ENCODE assay signal across 8 cellular contexts in the genomic region with DNA sequence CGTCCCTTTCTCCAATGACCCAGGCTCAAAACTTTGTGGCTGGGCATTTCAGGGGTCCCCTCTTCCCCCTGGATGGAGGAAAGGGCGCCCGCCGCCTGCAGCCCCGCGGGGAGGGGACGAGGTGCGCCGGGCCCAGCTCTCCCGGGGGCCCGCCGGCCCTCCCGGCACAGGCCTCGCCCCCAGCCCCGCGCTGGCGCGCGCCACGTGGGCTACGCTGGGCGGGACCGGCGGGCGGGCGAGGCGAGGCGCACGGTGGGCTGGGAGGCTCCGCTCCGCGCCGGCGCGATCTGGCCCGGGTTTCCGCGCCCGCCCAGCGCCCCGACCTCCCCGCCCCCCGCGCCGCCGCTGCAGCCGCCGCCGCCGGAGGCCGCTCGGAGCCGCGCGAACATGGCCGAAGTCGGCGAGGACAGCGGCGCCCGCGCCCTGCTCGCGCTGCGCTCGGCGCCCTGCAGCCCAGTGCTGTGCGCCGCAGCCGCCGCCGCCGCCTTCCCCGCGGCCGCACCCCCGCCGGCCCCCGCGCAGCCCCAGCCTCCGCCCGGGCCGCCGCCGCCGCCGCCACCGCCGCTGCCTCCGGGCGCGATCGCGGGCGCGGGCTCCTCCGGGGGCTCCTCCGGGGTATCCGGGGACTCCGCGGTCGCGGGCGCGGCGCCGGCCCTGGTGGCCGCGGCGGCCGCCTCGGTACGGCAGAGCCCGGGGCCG. TPM values are rescaled to one million over a fixed set of nuclear protein-coding genes. Genes with fewer than 3 reads are reported as not detected.
DNase-seq lines count a peak whose midpoint lies in the region; ATAC-seq and TF ChIP-seq lines count a peak whose summit lies in the region.

A gene (plus strand): TSS at position 374 of the 699 bp plus-strand sequence. CDS start 14 bp downstream, at position 388.

- H3K27ac ChIP-seq in neural progenitor cell, result no peak within 1 kb of the TSS

- peak within 1 kb of the TSS; percentile 100 for H3K4me2 ChIP-seq in neural progenitor cell

- peak within 1 kb of the TSS; percentile 94 for H3K27ac Mint-ChIP-seq in neural progenitor cell

- no peak for TF ChIP-seq CTCF in foreskin fibroblast (IDR thresholded peaks at IDR 0.05; ENCODE audit: low read depth, low read length)
- no peak for TF ChIP-seq CTCF in neural progenitor cell (IDR thresholded peaks at IDR 0.05)

- peaks cover 12% of the 10 kb centered on the region for H3K4me1 ChIP-seq in neural progenitor cell

- peaks cover 46% of the 10 kb centered on the region for H4K20me1 ChIP-seq in neural progenitor cell (ENCODE audit: low read depth)

- no peak within 1 kb of the TSS for H2AFZ ChIP-seq in neural progenitor cell (replicated peaks)

- ATAC-seq in GM21390 (IDR thresholded peaks at IDR 0.05; ENCODE audit: unreplicated experiment), result peak; percentile 74

- H3K4me3 ChIP-seq in foreskin fibroblast (ENCODE audit: low read depth in 1 of 2, low read length in 2 of 2) (peak within 1 kb of the TSS; percentile 77 to 91), neural progenitor cell (peak within 1 kb of the TSS; percentile 89)

- no peaks in the 10 kb centered on the region for H3K9me3 ChIP-seq in neural progenitor cell (ENCODE audit: low read depth)

- peaks cover 48% of the 10 kb centered on the region for H3K27me3 ChIP-seq in neural progenitor cell

- DNase-seq in DMS 273 (lab: John Stamatoyannopoulos, UW; ENCODE audit: unreplicated experiment), result peak; percentile 95
- DNase-seq in HuH-7 (ENCODE audit: low spot score), result peak; percentile 73
- peak; percentile 69 for DNase-seq in activated gamma-delta T cell (lab: John Stamatoyannopoulos, UW)
- DNase-seq in foreskin fibroblast, result peak; percentile 75 to 92
- peak; percentile 89 for DNase-seq in neural progenitor cell (ENCODE audit: low spot score)
- DNase-seq in stromal cell of bone marrow (ENCODE audit: low read depth), result peak; percentile 53

- peaks cover 3% of the 10 kb centered on the region for H3K36me3 Mint-ChIP-seq in neural progenitor cell

- peak; percentile 78 for TF ChIP-seq POLR2A in Raji (IDR thresholded peaks at IDR 0.05; ENCODE audit: insufficient read depth, low read depth, low read length)

- no peaks in the 10 kb centered on the region for H3K36me3 ChIP-seq in neural progenitor cell

- no peaks in the 10 kb centered on the region for H3K9me3 Mint-ChIP-seq in neural progenitor cell

- peaks cover 12% of the 10 kb centered on the region for H3K27me3 Mint-ChIP-seq in neural progenitor cell (ENCODE audit: insufficient read depth, low read depth)

- H3K4me3 Mint-ChIP-seq in neural progenitor cell, result peak within 1 kb of the TSS; percentile 90

- no peaks in the 10 kb centered on the region for H3F3A ChIP-seq in neural progenitor cell (ENCODE audit: low read depth)

- peaks cover 25% of the 10 kb centered on the region for H3K4me1 Mint-ChIP-seq in neural progenitor cell

- peak within 1 kb of the TSS; percentile 60 for H3K9ac ChIP-seq in neural progenitor cell

- H3K79me2 ChIP-seq in neural progenitor cell (ENCODE audit: low read depth), result peaks cover 46% of the 10 kb centered on the region

RNA-seq across cellular contexts. Expression of the gene that starts here (rescaled TPM):
- total RNA-seq in neural progenitor cell (ENCODE audit: low replicate concordance), result 11.1 and 22.4 TPM in 2 replicates
